In the genomic region with DNA sequence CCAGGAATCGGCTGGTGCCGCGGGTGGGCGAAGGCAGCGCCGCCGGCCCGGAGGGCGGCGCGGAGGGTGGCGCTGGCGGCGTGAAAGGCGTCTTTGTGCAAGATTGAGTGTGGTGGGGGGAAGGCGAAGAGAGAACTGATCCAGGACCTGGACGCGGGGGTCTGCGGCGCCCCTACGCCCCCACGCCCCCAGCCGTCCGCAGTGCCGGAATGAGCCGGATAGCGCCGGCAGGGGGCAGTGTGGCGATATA, we compare ENCODE assay signal across 8 cellular contexts. TPM values are rescaled to one million over a fixed set of nuclear protein-coding genes. Genes with fewer than 3 reads are reported as not detected.
DNase-seq lines count a peak whose midpoint lies in the region; ATAC-seq and TF ChIP-seq lines count a peak whose summit lies in the region.

No MANE protein-coding gene starts in this region.

- H3K27me3 Mint-ChIP-seq in memory B cell, result peaks cover 10% of the 10 kb centered on the region

- peaks cover 31% of the 10 kb centered on the region for H3K4me1 Mint-ChIP-seq in memory B cell

- no peak for ATAC-seq in memory B cell (ENCODE audit: low read depth)
- ATAC-seq in stimulated activated naive CD8-positive, alpha-beta T cell treated with anti-CD3 and anti-CD28 coated beads, Interleukin-15, Interleukin-2, amounts not matched to agents 100 U/mL and 50 U/mL, for 24 hours, result no peak
- ATAC-seq in HG03135 (IDR thresholded peaks at IDR 0.05; ENCODE audit: unreplicated experiment), result no peak
- ATAC-seq in GM19463 (IDR thresholded peaks at IDR 0.05; ENCODE audit: unreplicated experiment), result no peak

- H3K36me3 Mint-ChIP-seq in memory B cell, result no peaks in the 10 kb centered on the region

- H3K4me3 Mint-ChIP-seq in memory B cell, result peak overlapping the region; percentile 97

- TF ChIP-seq CTCF in GM12872 (IDR thresholded peaks at IDR 0.05; ENCODE audit: insufficient read depth, low read depth, low read length), result peak; percentile 59
- peak; percentile 83 for TF ChIP-seq CTCF in VCaP (conservative IDR thresholded peaks at IDR 0.05)

- peak overlapping the region; percentile 74 for H3K27ac ChIP-seq in VCaP

- H3K9me3 Mint-ChIP-seq in memory B cell, result no peaks in the 10 kb centered on the region

- DNase-seq in dermis blood vessel endothelial cell, result peak; percentile 59
- DNase-seq in memory B cell (ENCODE audit: low spot score in 2 of 2), result peak in 1 of 2 donors; percentile 42
- DNase-seq in stimulated activated naive CD8-positive, alpha-beta T cell treated with anti-CD3 and anti-CD28 coated beads, Interleukin-15, Interleukin-2, amounts not matched to agents 100 U/mL and 50 U/mL, for 24 hours, result peak; percentile 67
- no peak for DNase-seq in SHP77 (lab: John Stamatoyannopoulos, UW)

- peak overlapping the region; percentile 67 for H3K27ac Mint-ChIP-seq in memory B cell

RNA-seq across cellular contexts. Expression of gene RGMB, which starts 4.5 kb away (rescaled TPM):
- total RNA-seq in dermis blood vessel endothelial cell, result 16.2 and 19.1 TPM in 2 replicates

Comparison
In these comparisons a context has a peak if more than half of its experiments do, and no peak if none do; other contexts are left out.
1. DNase-seq: peak in dermis blood vessel endothelial cell (single experiment) and stimulated activated naive CD8-positive, alpha-beta T cell treated with anti-CD3 and anti-CD28 coated beads, Interleukin-15, Interleukin-2, amounts not matched to agents 100 U/mL and 50 U/mL, for 24 hours (single experiment); none in SHP77 (0 of 2).